ENCODE assay signal across 18 cellular contexts in the genomic region with DNA sequence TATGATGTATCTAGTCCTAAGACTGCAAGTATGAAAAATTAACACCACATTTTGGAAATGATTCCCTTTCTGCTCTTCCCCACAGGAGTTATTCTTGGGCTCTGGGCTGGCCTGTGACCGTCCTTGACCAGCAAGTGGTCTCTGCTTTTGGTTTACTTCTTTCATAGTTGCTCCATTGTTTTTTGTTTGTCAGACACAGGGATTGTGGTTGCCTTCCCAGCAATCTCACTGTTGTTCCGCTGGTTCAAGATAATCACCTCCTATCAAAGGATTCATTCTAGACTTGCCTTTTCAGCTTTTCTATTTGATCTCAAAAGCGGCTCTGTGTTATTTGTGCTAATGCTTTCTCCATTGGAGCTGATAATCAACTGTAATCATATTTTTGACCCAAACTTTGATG.
"Had no signal": no experiment of that assay in that cellular context is flagged by ENCODE, and none has a peak within 500 bp of the region (broad histone marks: within the 10 kb centered on the region; RNA-seq: fewer than 3 reads in every experiment).

No MANE protein-coding gene starts in this region.

- H3K9me3 ChIP-seq: body of pancreas, vagina had no signal

- ATAC-seq: body of pancreas; left lobe of liver; naive thymus-derived CD4-positive, alpha-beta T cell; stimulated activated naive B cell treated with anti-CD40 and anti-IgM and Interleukin-4, amounts not matched to agents 10 μg/mL and 1 μg/mL and 100 μg/mL, for 72 hours had no signal

- H3K4me3 ChIP-seq: body of pancreas, transverse colon, vagina had no signal

- DNase-seq: activated CD4-positive, alpha-beta T cell treated with anti-CD3 and anti-CD28 coated beads for 1 hour; activated CD4-positive, alpha-beta T cell treated with anti-CD3 and anti-CD28 coated beads, Interleukin-2, amount 50 U/mL, for 4 hours; body of pancreas; caudate nucleus; head of caudate nucleus; kidney; naive thymus-derived CD4-positive, alpha-beta T cell; nucleus accumbens; posterior cingulate gyrus; retina; stimulated activated naive B cell treated with anti-CD40 and anti-IgM and Interleukin-4, amounts not matched to agents 10 μg/mL and 1 μg/mL and 100 μg/mL, for 72 hours; transverse colon had no signal

- H3K27me3 Mint-ChIP-seq: activated naive CD8-positive, alpha-beta T cell had no signal

- H3K27ac ChIP-seq: body of pancreas, epithelial cell of prostate, transverse colon, vagina had no signal

- H3K36me3 ChIP-seq: transverse colon, vagina had no signal

- H3K4me3 Mint-ChIP-seq: activated naive CD8-positive, alpha-beta T cell; memory B cell; naive thymus-derived CD4-positive, alpha-beta T cell; stimulated activated naive B cell treated with anti-CD40 and anti-IgM and Interleukin-4, amounts not matched to agents 10 μg/mL and 1 μg/mL and 100 μg/mL, for 72 hours had no signal

- H3K27ac Mint-ChIP-seq: activated naive CD8-positive, alpha-beta T cell; memory B cell; naive thymus-derived CD4-positive, alpha-beta T cell; stimulated activated naive B cell treated with anti-CD40 and anti-IgM and Interleukin-4, amounts not matched to agents 10 μg/mL and 1 μg/mL and 100 μg/mL, for 72 hours had no signal

- FAIRE-seq: frontal cortex, kidney had no signal

- H3K27me3 ChIP-seq: body of pancreas, transverse colon, vagina had no signal
